17 cellular contexts compared by ENCODE assay signal in genomic region chr10:132926777-132927650, GRCh38. TPM values are rescaled to one million over a fixed set of nuclear protein-coding genes. Genes with fewer than 3 reads are reported as not detected.
DNase-seq lines count a peak whose midpoint lies in the region; ATAC-seq and TF ChIP-seq lines count a peak whose summit lies in the region.
"Had no signal": no experiment of that assay in that cellular context is flagged by ENCODE, and none has a peak within 500 bp of the region (broad histone marks: within the 10 kb centered on the region; RNA-seq: fewer than 3 reads in every experiment).

No MANE protein-coding gene starts in this region.

- H3K27me3 Mint-ChIP-seq in activated naive CD4-positive, alpha-beta T cell treated with anti-CD3 and anti-CD28 coated beads, Interleukin-2, amount 10 ng/mL, durations not matched to agents 7 days and 5 days = no peaks in the 10 kb centered on the region
- no peaks in the 10 kb centered on the region for H3K27me3 Mint-ChIP-seq in natural killer cell treated with Interleukin-12 subunit alpha and Interleukin-12 subunit beta and Interleukin-15 and Interleukin-18, amount 100 ng/mL, for 72 hours
- H3K27me3 Mint-ChIP-seq in natural killer cell (ENCODE audit: low read depth in 2 of 2) = no peaks in the 10 kb centered on the region
- H3K27me3 Mint-ChIP-seq: CD4-positive, alpha-beta memory T cell had no signal

- H3K4me3 ChIP-seq in lower lobe of right lung (no peak overlapping the region), upper lobe of right lung (no peak overlapping the region)
- H3K4me3 ChIP-seq: A549, HAP-1 had no signal

- H3K4me1 Mint-ChIP-seq in activated naive CD4-positive, alpha-beta T cell treated with anti-CD3 and anti-CD28 coated beads, Interleukin-2, amount 10 ng/mL, durations not matched to agents 7 days and 5 days = no peaks in the 10 kb centered on the region
- peaks cover 13 to 16% of the 10 kb centered on the region in 2 donors for H3K4me1 Mint-ChIP-seq in natural killer cell treated with Interleukin-12 subunit alpha and Interleukin-12 subunit beta and Interleukin-15 and Interleukin-18, amount 100 ng/mL, for 72 hours (ENCODE audit: low read depth in 2 of 2)
- H3K4me1 Mint-ChIP-seq in natural killer cell = peaks cover 0 to 8% of the 10 kb centered on the region in 2 donors

- TF ChIP-seq CTCF in natural killer cell (IDR thresholded peaks at IDR 0.05) (no peak), lower lobe of right lung (IDR thresholded peaks at IDR 0.05) (no peak), upper lobe of right lung (IDR thresholded peaks at IDR 0.05) (no peak)

- H3K36me3 Mint-ChIP-seq in activated naive CD4-positive, alpha-beta T cell treated with anti-CD3 and anti-CD28 coated beads, Interleukin-2, amount 10 ng/mL, durations not matched to agents 7 days and 5 days = no peaks in the 10 kb centered on the region
- no peaks in the 10 kb centered on the region for H3K36me3 Mint-ChIP-seq in natural killer cell treated with Interleukin-12 subunit alpha and Interleukin-12 subunit beta and Interleukin-15 and Interleukin-18, amount 100 ng/mL, for 72 hours
- no peaks in the 10 kb centered on the region for H3K36me3 Mint-ChIP-seq in natural killer cell
- H3K36me3 Mint-ChIP-seq: CD4-positive, alpha-beta memory T cell had no signal

- no peak for ATAC-seq in natural killer cell treated with Interleukin-12 subunit alpha and Interleukin-12 subunit beta and Interleukin-15 and Interleukin-18, amount 100 ng/mL, for 72 hours
- ATAC-seq in natural killer cell (no peak), lower lobe of right lung (no peak), upper lobe of right lung (no peak), GM18861 (IDR thresholded peaks at IDR 0.05; ENCODE audit: unreplicated experiment) (no peak)
- ATAC-seq: A549 had no signal

- no peak overlapping the region for H3K27ac Mint-ChIP-seq in activated naive CD4-positive, alpha-beta T cell treated with anti-CD3 and anti-CD28 coated beads, Interleukin-2, amount 10 ng/mL, durations not matched to agents 7 days and 5 days
- no peak overlapping the region for H3K27ac Mint-ChIP-seq in natural killer cell treated with Interleukin-12 subunit alpha and Interleukin-12 subunit beta and Interleukin-15 and Interleukin-18, amount 100 ng/mL, for 72 hours
- no peak overlapping the region for H3K27ac Mint-ChIP-seq in natural killer cell

- no peaks in the 10 kb centered on the region for H3K9me3 Mint-ChIP-seq in activated naive CD4-positive, alpha-beta T cell treated with anti-CD3 and anti-CD28 coated beads, Interleukin-2, amount 10 ng/mL, durations not matched to agents 7 days and 5 days
- H3K9me3 Mint-ChIP-seq in natural killer cell treated with Interleukin-12 subunit alpha and Interleukin-12 subunit beta and Interleukin-15 and Interleukin-18, amount 100 ng/mL, for 72 hours = no peaks in the 10 kb centered on the region
- no peaks in the 10 kb centered on the region for H3K9me3 Mint-ChIP-seq in natural killer cell
- H3K9me3 Mint-ChIP-seq: CD4-positive, alpha-beta memory T cell had no signal

- H3K27me3 ChIP-seq in lower lobe of right lung (ENCODE audit: low read depth) = no peaks in the 10 kb centered on the region
- no peaks in the 10 kb centered on the region for H3K27me3 ChIP-seq in upper lobe of right lung

- H3K27ac ChIP-seq in lower lobe of right lung = no peak overlapping the region
- no peak overlapping the region for H3K27ac ChIP-seq in upper lobe of right lung
- H3K27ac ChIP-seq: 22Rv1, A549, C4-2B had no signal

- CTCF ChIA-PET in activated naive CD4-positive, alpha-beta T cell treated with anti-CD3 and anti-CD28 coated beads, Interleukin-2, amount 10 ng/mL, durations not matched to agents 7 days and 5 days (lab: Charles Lee) = no interaction called here

- no peaks in the 10 kb centered on the region for H3K9me3 ChIP-seq in lower lobe of right lung
- no peaks in the 10 kb centered on the region for H3K9me3 ChIP-seq in upper lobe of right lung
- H3K9me3 ChIP-seq: A549, HAP-1 had no signal

- H3K36me3 ChIP-seq in lower lobe of right lung (no peaks in the 10 kb centered on the region), upper lobe of right lung (no peaks in the 10 kb centered on the region)
- H3K36me3 ChIP-seq: HAP-1 had no signal

- no peak overlapping the region for H3K4me3 Mint-ChIP-seq in activated naive CD4-positive, alpha-beta T cell treated with anti-CD3 and anti-CD28 coated beads, Interleukin-2, amount 10 ng/mL, durations not matched to agents 7 days and 5 days
- H3K4me3 Mint-ChIP-seq in natural killer cell treated with Interleukin-12 subunit alpha and Interleukin-12 subunit beta and Interleukin-15 and Interleukin-18, amount 100 ng/mL, for 72 hours = no peak overlapping the region
- H3K4me3 Mint-ChIP-seq in natural killer cell = no peak overlapping the region
- H3K4me3 Mint-ChIP-seq: CD4-positive, alpha-beta memory T cell had no signal

- DNase-seq in activated naive CD4-positive, alpha-beta T cell treated with anti-CD3 and anti-CD28 coated beads, Interleukin-2, amount 10 ng/mL, durations not matched to agents 7 days and 5 days = peak; percentile 17
- DNase-seq in activated naive CD4-positive, alpha-beta T cell treated with Interleukin-2 at 50 U/mL for 16 hours = no peak
- peak; percentile 59 for DNase-seq in natural killer cell treated with Interleukin-12 subunit alpha and Interleukin-12 subunit beta and Interleukin-15 and Interleukin-18, amount 100 ng/mL, for 72 hours (ENCODE audit: low spot score)
- DNase-seq in natural killer cell (no peak), lower lobe of right lung (peak; percentile 41), upper lobe of right lung (peak; percentile 56), T-helper 9 cell (no peak)
- DNase-seq: AML-193; CD4-positive, alpha-beta memory T cell; DMS153; DMS79; GDM1 had no signal

- intact Hi-C loops in natural killer cell (cut with micrococcal nuclease) (no loop called here), lower lobe of right lung (cut with DNase I) (no loop called here), upper lobe of right lung (cut with DNase I) (no loop called here)

- H3K4me1 ChIP-seq in lower lobe of right lung (no peaks in the 10 kb centered on the region), upper lobe of right lung (no peaks in the 10 kb centered on the region)
- H3K4me1 ChIP-seq: A549, HAP-1 had no signal

RNA-seq across cellular contexts. Expression of gene CFAP46, which starts 15.4 kb away (rescaled TPM):
- under 1 TPM in 1 of 2 donors, not detected in 1; 0.19 TPM for total RNA-seq in natural killer cell treated with Interleukin-12 subunit alpha and Interleukin-12 subunit beta and Interleukin-15 and Interleukin-18, amount 100 ng/mL, for 72 hours
- total RNA-seq in natural killer cell (under 1 TPM in 1 of 3 donors, not detected in 2; 0.35 TPM), lower lobe of right lung (9.0 TPM), upper lobe of right lung (0.52 TPM)
- total RNA-seq: CD4-positive, alpha-beta memory T cell had no signal

Comparison
In these comparisons a context has a peak if more than half of its experiments do, and no peak if none do; other contexts are left out.
1. DNase-seq: peak in activated naive CD4-positive, alpha-beta T cell treated with anti-CD3 and anti-CD28 coated beads, Interleukin-2, amount 10 ng/mL, durations not matched to agents 7 days and 5 days (single experiment), natural killer cell treated with Interleukin-12 subunit alpha and Interleukin-12 subunit beta and Interleukin-15 and Interleukin-18, amount 100 ng/mL, for 72 hours (single experiment), lower lobe of right lung (single experiment) and upper lobe of right lung (single experiment); none in activated naive CD4-positive, alpha-beta T cell treated with Interleukin-2 at 50 U/mL for 16 hours (single experiment), natural killer cell (single experiment) and T-helper 9 cell (single experiment).